ENCODE assay signal across 19 cellular contexts in the genomic region with DNA sequence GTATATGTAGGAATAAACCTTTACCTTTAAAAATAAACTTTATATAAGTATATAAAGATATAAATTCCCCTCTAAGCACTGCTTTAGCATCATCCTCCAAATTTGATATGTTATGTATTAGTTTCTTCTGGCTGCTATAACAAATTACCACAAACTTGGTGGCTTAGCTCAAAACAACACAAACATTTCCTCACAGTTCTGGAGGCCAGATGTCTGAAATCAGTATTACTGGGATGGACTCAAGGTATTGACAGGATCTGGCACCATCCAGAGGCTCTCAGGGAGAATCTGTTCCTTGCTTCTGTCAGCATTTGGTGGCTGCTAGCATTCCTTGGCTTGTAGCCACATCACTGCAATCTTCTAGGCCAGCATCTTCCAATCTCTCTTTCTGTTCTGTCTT.
"Had no signal": no experiment of that assay in that cellular context is flagged by ENCODE, and none has a peak within 500 bp of the region (broad histone marks: within the 10 kb centered on the region; RNA-seq: fewer than 3 reads in every experiment).

No MANE protein-coding gene starts in this region.

- ATAC-seq: Panc1, SK-N-SH treated with all-trans-retinoic acid at 6 μM for 48 hours had no signal

- DNase-seq: Kasumi-1; MM.1S; NCI-H1092 treated with DMSO at 0.1 percent for 48 hours; NCI-H1436; NCI-H187; NCI-H2029; NCI-H2081 treated with DMSO at 0.1 percent for 48 hours; NCI-H2171; NCI-H446; NCI-H510A; NCI-H524 treated with DMSO at 0.1 percent for 48 hours; NCI-H69; NCI-H774; NK-92 treated with Interleukin-12 subunit alpha and Interleukin-12 subunit beta, amount 100 ng/mL, for 24 hours; SHP77 treated with DMSO at 0.1 percent for 48 hours; SJCRH30; T-helper 1 cell had no signal

- H3K4me3 ChIP-seq: SJCRH30 had no signal
